In genomic region chr18:23317975-23318675, GRCh38 we compare ENCODE assay signal across 21 cellular contexts.
DNase-seq lines count a peak whose midpoint lies in the region; ATAC-seq and TF ChIP-seq lines count a peak whose summit lies in the region.
"Had no signal": no experiment of that assay in that cellular context is flagged by ENCODE, and none has a peak within 500 bp of the region (broad histone marks: within the 10 kb centered on the region; RNA-seq: fewer than 3 reads in every experiment).

No MANE protein-coding gene starts in this region.

- H3K4me1 Mint-ChIP-seq in chondrocyte (ENCODE audit: low read depth) (peaks cover 60% of the 10 kb centered on the region), natural killer cell (peaks cover 59 to 64% of the 10 kb centered on the region in 2 donors), mesothelial cell of epicardium (peaks cover 4% of the 10 kb centered on the region), osteocyte (ENCODE audit: unreplicated experiment) (peaks cover 49% of the 10 kb centered on the region)
- H3K4me1 Mint-ChIP-seq: neural progenitor cell had no signal

- peak in 2 of 3 donors; percentile 50 to 67 for ATAC-seq in natural killer cell
- no peak for ATAC-seq in HG03159 (IDR thresholded peaks at IDR 0.05; ENCODE audit: unreplicated experiment)
- ATAC-seq: heart right ventricle, left ventricle myocardium superior had no signal

- peaks cover 6% of the 10 kb centered on the region for H3K9me3 Mint-ChIP-seq in chondrocyte (ENCODE audit: low read depth)
- no peaks in the 10 kb centered on the region for H3K9me3 Mint-ChIP-seq in natural killer cell
- peaks cover 7% of the 10 kb centered on the region for H3K9me3 Mint-ChIP-seq in mesothelial cell of epicardium
- H3K9me3 Mint-ChIP-seq in osteocyte (ENCODE audit: unreplicated experiment) = peaks cover 8% of the 10 kb centered on the region

- H3K27ac Mint-ChIP-seq in chondrocyte (ENCODE audit: unreplicated experiment) (peak overlapping the region; percentile 68), natural killer cell (peak overlapping the region; percentile 57 to 64), mesothelial cell of epicardium (no peak overlapping the region), osteocyte (ENCODE audit: unreplicated experiment) (no peak overlapping the region)
- H3K27ac Mint-ChIP-seq: CD4-positive, CD25-positive, alpha-beta regulatory T cell; neural progenitor cell had no signal

- H3K27me3 Mint-ChIP-seq in chondrocyte (ENCODE audit: low read depth) (no peaks in the 10 kb centered on the region), natural killer cell (ENCODE audit: low read depth in 2 of 2) (peaks cover 0 to 6% of the 10 kb centered on the region in 2 donors), mesothelial cell of epicardium (ENCODE audit: low read depth) (no peaks in the 10 kb centered on the region), osteocyte (ENCODE audit: unreplicated experiment) (no peaks in the 10 kb centered on the region)
- H3K27me3 Mint-ChIP-seq: CD4-positive, CD25-positive, alpha-beta regulatory T cell; IgD-negative memory B cell had no signal

- no peak overlapping the region for H3K4me3 Mint-ChIP-seq in chondrocyte (ENCODE audit: unreplicated experiment)
- H3K4me3 Mint-ChIP-seq in natural killer cell = peak overlapping the region; percentile 62
- no peak overlapping the region for H3K4me3 Mint-ChIP-seq in mesothelial cell of epicardium
- H3K4me3 Mint-ChIP-seq in osteocyte (ENCODE audit: unreplicated experiment) = no peak overlapping the region
- H3K4me3 Mint-ChIP-seq: CD4-positive, CD25-positive, alpha-beta regulatory T cell; neural progenitor cell had no signal

- intact Hi-C loops in natural killer cell (cut with micrococcal nuclease) = no loop called here

- DNase-seq in GM03348 (ENCODE audit: low spot score) (peak; percentile 66), RPMI7951 (ENCODE audit: low read depth) (peak; percentile 77), chondrocyte (ENCODE audit: low spot score) (no peak), natural killer cell (no peak), mesothelial cell of epicardium (ENCODE audit: low spot score in 2 of 2, unreplicated experiment in 2 of 2) (no peak), NCI-H446 (lab: John Stamatoyannopoulos, UW) (no peak), osteocyte (ENCODE audit: extremely low spot score, unreplicated experiment) (no peak)
- DNase-seq: CD4-positive, CD25-positive, alpha-beta regulatory T cell; effector CD8-positive, alpha-beta T cell; GF-D8; heart right ventricle; left ventricle myocardium superior; NCI-H1436; NCI-H524 treated with DMSO at 0.1 percent for 48 hours; SHP77 treated with DMSO at 0.1 percent for 48 hours; sigmoid colon; substantia nigra; WERI-Rb-1 had no signal

- no peak for TF ChIP-seq CTCF in chondrocyte (IDR thresholded peaks at IDR 0.05)
- TF ChIP-seq CTCF in natural killer cell (IDR thresholded peaks at IDR 0.05) = no peak
- no peak for TF ChIP-seq CTCF in mesothelial cell of epicardium (IDR thresholded peaks at IDR 0.05; ENCODE audit: unreplicated experiment)
- TF ChIP-seq CTCF in osteocyte (IDR thresholded peaks at IDR 0.05) = no peak

- peaks cover 5% of the 10 kb centered on the region for H3K36me3 Mint-ChIP-seq in chondrocyte (ENCODE audit: low read depth)
- no peaks in the 10 kb centered on the region for H3K36me3 Mint-ChIP-seq in natural killer cell
- peaks cover 11% of the 10 kb centered on the region for H3K36me3 Mint-ChIP-seq in mesothelial cell of epicardium
- H3K36me3 Mint-ChIP-seq in osteocyte (ENCODE audit: unreplicated experiment) = peaks cover 5% of the 10 kb centered on the region

Comparison
In these comparisons a context has a peak if more than half of its experiments do, and no peak if none do; other contexts are left out.
1. DNase-seq: peak in GM03348 (single experiment) and RPMI7951 (single experiment); none in chondrocyte (single experiment), natural killer cell (single experiment), mesothelial cell of epicardium (0 of 2), NCI-H446 (0 of 2) and osteocyte (single experiment).
2. H3K27ac Mint-ChIP-seq: peak in chondrocyte (single experiment) and natural killer cell (2 of 2); none in mesothelial cell of epicardium (single experiment) and osteocyte (single experiment).